In genomic region chr9:114080773-114081440, GRCh38 we compare ENCODE assay signal across 1 cellular context.
A peak's percentile ranks its signal among the peaks of the same experiment; 100 is the strongest.
TF ChIP-seq lines count a peak whose summit lies in the region.

No MANE protein-coding gene starts in this region.

TF ChIP-seq in HepG2, 621 proteins besides CTCF, POLR2A, EP300 and RAD21 (continued from another document and continues in another):
- TF ChIP-seq, protein P1, sequence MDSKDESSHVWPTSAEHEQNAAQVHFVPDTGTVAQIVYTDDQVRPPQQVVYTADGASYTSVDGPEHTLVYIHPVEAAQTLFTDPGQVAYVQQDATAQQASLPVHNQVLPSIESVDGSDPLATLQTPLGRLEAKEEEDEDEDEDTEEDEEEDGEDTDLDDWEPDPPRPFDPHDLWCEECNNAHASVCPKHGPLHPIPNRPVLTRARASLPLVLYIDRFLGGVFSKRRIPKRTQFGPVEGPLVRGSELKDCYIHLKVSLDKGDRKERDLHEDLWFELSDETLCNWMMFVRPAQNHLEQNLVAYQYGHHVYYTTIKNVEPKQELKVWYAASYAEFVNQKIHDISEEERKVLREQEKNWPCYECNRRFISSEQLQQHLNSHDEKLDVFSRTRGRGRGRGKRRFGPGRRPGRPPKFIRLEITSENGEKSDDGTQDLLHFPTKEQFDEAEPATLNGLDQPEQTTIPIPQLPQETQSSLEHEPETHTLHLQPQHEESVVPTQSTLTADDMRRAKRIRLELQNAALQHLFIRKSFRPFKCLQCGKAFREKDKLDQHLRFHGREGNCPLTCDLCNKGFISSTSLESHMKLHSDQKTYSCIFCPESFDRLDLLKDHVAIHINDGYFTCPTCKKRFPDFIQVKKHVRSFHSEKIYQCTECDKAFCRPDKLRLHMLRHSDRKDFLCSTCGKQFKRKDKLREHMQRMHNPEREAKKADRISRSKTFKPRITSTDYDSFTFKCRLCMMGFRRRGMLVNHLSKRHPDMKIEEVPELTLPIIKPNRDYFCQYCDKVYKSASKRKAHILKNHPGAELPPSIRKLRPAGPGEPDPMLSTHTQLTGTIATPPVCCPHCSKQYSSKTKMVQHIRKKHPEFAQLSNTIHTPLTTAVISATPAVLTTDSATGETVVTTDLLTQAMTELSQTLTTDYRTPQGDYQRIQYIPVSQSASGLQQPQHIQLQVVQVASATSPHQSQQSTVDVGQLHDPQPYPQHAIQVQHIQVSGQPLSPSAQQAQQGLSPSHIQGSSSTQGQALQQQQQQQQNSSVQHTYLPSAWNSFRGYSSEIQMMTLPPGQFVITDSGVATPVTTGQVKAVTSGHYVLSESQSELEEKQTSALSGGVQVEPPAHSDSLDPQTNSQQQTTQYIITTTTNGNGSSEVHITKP (CRISPR knock-in tag; IDR thresholded peaks at IDR 0.05; ENCODE audit: low read depth): peak; percentile 82; the same call in 1 of the 2 replicates
- TF ChIP-seq PRMT3 (CRISPR knock-in tag; IDR thresholded peaks at IDR 0.05; ENCODE audit: borderline replicate concordance, low read depth) (no peak), ZNF414 (CRISPR knock-in tag; IDR thresholded peaks at IDR 0.05) (no peak), ZNF780A (CRISPR knock-in tag; IDR thresholded peaks at IDR 0.05) (no peak), KMT2B (CRISPR knock-in tag; IDR thresholded peaks at IDR 0.05) (peak; percentile 61; the same call in 1 of the 2 replicates), ZNF225 (CRISPR knock-in tag; IDR thresholded peaks at IDR 0.05) (no peak; the same call in 1 of the 2 replicates), FOXJ3 (CRISPR knock-in tag; IDR thresholded peaks at IDR 0.05; ENCODE audit: borderline replicate concordance) (peak; percentile 89), ZNF775 (CRISPR knock-in tag; IDR thresholded peaks at IDR 0.05; ENCODE audit: borderline replicate concordance) (no peak), ZNF430 (CRISPR knock-in tag; IDR thresholded peaks at IDR 0.05) (peak; percentile 37; the same call in 1 of the 2 replicates), FOXP1 (IDR thresholded peaks at IDR 0.05) (0 out of 2 replicates have a peak, but pooled peaks have one; percentile 8), FOXP1 (CRISPR knock-in tag; IDR thresholded peaks at IDR 0.05) (peak; percentile 81), ZNF639 (CRISPR knock-in tag; conservative IDR thresholded peaks at IDR 0.05) (no peak), TOE1 (CRISPR knock-in tag; IDR thresholded peaks at IDR 0.05) (no peak; the same call in 1 of the 2 replicates), HMGA1 (CRISPR knock-in tag; conservative IDR thresholded peaks at IDR 0.05) (no peak), SRSF9 (IDR thresholded peaks at IDR 0.05; ENCODE audit: borderline replicate concordance, insufficient read depth, low read depth, low read length, poor library complexity, severe bottlenecking) (no peak), HNRNPL (IDR thresholded peaks at IDR 0.05; ENCODE audit: low read depth, low read length) (no peak), ZNF558 (CRISPR knock-in tag; IDR thresholded peaks at IDR 0.05; ENCODE audit: borderline replicate concordance) (no peak), PRPF4 (IDR thresholded peaks at IDR 0.05; ENCODE audit: low read depth, low read length, poor library complexity, severe bottlenecking) (no peak), RCOR2 (CRISPR knock-in tag; IDR thresholded peaks at IDR 0.05) (no peak; the same call in none of the 2 replicates), ZNF446 (CRISPR knock-in tag; IDR thresholded peaks at IDR 0.05) (0 out of 2 replicates have a peak, but pooled peaks have one; percentile 46), EHMT2 (IDR thresholded peaks at IDR 0.05; ENCODE audit: borderline replicate concordance, low read depth, low read length) (0 out of 2 replicates have a peak, but pooled peaks have one; percentile 72), ZNF788 (CRISPR knock-in tag; IDR thresholded peaks at IDR 0.05; ENCODE audit: borderline replicate concordance) (peak; percentile 59), ZNF766 (CRISPR knock-in tag; IDR thresholded peaks at IDR 0.05; ENCODE audit: borderline replicate concordance) (no peak), NFKBIZ (CRISPR knock-in tag; IDR thresholded peaks at IDR 0.05) (peak; percentile 17; the same call in 1 of the 2 replicates), ZNF432 (CRISPR knock-in tag; IDR thresholded peaks at IDR 0.05; ENCODE audit: borderline replicate concordance) (no peak), IRF9 (CRISPR knock-in tag; IDR thresholded peaks at IDR 0.05; ENCODE audit: borderline replicate concordance) (peak; percentile 23), HNF4A (CRISPR knock-in tag; IDR thresholded peaks at IDR 0.05) (peak; percentile 91), ATF7-NPFF (CRISPR knock-in tag; IDR thresholded peaks at IDR 0.05; ENCODE audit: low read depth) (no peak), GZF1 (CRISPR knock-in tag; IDR thresholded peaks at IDR 0.05) (no peak), ZNF260 (CRISPR knock-in tag; IDR thresholded peaks at IDR 0.05; ENCODE audit: borderline replicate concordance, low read depth) (no peak), YY1 (IDR thresholded peaks at IDR 0.05; ENCODE audit: insufficient read depth, insufficient replicate concordance, low read depth, low read length) (peak; percentile 78), NR2F2 (IDR thresholded peaks at IDR 0.05; ENCODE audit: borderline replicate concordance, low read depth) (no peak), REST (IDR thresholded peaks at IDR 0.05; ENCODE audit: borderline replicate concordance in 1 of 2, low read depth in 1 of 2, low read length in 2 of 2) (peak in 1 of 2 experiments; percentile 75; a peak in 2 of 4 replicates), ZNF850 (CRISPR knock-in tag; conservative IDR thresholded peaks at IDR 0.05) (no peak), POLR2AphosphoS5 (IDR thresholded peaks at IDR 0.05; ENCODE audit: low read depth, low read length) (no peak; the same call in 1 of the 2 replicates), TCF12 (IDR thresholded peaks at IDR 0.05) (no peak), TCF12 (CRISPR knock-in tag; IDR thresholded peaks at IDR 0.05) (peak; percentile 95)
- TF ChIP-seq, protein P2, sequence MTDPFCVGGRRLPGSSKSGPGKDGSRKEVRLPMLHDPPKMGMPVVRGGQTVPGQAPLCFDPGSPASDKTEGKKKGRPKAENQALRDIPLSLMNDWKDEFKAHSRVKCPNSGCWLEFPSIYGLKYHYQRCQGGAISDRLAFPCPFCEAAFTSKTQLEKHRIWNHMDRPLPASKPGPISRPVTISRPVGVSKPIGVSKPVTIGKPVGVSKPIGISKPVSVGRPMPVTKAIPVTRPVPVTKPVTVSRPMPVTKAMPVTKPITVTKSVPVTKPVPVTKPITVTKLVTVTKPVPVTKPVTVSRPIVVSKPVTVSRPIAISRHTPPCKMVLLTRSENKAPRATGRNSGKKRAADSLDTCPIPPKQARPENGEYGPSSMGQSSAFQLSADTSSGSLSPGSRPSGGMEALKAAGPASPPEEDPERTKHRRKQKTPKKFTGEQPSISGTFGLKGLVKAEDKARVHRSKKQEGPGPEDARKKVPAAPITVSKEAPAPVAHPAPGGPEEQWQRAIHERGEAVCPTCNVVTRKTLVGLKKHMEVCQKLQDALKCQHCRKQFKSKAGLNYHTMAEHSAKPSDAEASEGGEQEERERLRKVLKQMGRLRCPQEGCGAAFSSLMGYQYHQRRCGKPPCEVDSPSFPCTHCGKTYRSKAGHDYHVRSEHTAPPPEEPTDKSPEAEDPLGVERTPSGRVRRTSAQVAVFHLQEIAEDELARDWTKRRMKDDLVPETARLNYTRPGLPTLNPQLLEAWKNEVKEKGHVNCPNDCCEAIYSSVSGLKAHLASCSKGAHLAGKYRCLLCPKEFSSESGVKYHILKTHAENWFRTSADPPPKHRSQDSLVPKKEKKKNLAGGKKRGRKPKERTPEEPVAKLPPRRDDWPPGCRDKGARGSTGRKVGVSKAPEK (CRISPR knock-in tag; IDR thresholded peaks at IDR 0.05; ENCODE audit: borderline replicate concordance): no peak
- TF ChIP-seq, protein P3, sequence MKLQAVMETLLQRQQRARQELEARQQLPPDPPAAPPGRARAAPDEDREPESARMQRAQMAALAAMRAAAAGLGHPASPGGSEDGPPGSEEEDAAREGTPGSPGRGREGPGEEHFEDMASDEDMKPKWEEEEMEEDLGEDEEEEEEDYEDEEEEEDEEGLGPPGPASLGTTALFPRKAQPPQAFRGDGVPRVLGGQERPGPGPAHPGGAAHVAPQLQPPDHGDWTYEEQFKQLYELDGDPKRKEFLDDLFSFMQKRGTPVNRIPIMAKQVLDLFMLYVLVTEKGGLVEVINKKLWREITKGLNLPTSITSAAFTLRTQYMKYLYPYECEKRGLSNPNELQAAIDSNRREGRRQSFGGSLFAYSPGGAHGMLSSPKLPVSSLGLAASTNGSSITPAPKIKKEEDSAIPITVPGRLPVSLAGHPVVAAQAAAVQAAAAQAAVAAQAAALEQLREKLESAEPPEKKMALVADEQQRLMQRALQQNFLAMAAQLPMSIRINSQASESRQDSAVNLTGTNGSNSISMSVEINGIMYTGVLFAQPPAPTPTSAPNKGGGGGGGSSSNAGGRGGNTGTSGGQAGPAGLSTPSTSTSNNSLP (IDR thresholded peaks at IDR 0.05; ENCODE audit: low read depth, low read length): peak; percentile 46
- TF ChIP-seq, protein P4, sequence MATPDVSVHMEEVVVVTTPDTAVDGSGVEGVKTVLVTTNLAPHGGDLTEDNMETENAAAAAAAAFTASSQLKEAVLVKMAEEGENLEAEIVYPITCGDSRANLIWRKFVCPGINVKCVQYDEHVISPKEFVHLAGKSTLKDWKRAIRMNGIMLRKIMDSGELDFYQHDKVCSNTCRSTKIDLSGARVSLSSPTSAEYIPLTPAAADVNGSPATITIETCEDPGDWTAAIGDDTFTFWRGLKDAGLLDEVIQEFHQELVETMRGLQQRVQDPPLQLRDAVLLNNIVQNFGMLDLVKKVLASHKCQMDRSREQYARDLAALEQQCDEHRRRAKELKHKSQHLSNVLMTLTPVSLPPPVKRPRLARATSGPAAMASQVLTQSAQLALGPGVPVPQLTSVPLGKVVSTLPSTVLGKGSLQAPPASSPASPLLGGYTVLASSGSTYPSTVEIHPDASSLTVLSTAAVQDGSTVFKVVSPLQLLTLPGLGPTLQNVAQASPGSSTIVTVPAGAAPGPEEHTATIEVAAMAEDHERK (CRISPR knock-in tag; IDR thresholded peaks at IDR 0.05; ENCODE audit: low read depth): no peak
- TF ChIP-seq, protein P5, sequence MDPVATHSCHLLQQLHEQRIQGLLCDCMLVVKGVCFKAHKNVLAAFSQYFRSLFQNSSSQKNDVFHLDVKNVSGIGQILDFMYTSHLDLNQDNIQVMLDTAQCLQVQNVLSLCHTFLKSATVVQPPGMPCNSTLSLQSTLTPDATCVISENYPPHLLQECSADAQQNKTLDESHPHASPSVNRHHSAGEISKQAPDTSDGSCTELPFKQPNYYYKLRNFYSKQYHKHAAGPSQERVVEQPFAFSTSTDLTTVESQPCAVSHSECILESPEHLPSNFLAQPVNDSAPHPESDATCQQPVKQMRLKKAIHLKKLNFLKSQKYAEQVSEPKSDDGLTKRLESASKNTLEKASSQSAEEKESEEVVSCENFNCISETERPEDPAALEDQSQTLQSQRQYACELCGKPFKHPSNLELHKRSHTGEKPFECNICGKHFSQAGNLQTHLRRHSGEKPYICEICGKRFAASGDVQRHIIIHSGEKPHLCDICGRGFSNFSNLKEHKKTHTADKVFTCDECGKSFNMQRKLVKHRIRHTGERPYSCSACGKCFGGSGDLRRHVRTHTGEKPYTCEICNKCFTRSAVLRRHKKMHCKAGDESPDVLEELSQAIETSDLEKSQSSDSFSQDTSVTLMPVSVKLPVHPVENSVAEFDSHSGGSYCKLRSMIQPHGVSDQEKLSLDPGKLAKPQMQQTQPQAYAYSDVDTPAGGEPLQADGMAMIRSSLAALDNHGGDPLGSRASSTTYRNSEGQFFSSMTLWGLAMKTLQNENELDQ (CRISPR knock-in tag; IDR thresholded peaks at IDR 0.05; ENCODE audit: borderline replicate concordance): no peak
